In the genomic region with DNA sequence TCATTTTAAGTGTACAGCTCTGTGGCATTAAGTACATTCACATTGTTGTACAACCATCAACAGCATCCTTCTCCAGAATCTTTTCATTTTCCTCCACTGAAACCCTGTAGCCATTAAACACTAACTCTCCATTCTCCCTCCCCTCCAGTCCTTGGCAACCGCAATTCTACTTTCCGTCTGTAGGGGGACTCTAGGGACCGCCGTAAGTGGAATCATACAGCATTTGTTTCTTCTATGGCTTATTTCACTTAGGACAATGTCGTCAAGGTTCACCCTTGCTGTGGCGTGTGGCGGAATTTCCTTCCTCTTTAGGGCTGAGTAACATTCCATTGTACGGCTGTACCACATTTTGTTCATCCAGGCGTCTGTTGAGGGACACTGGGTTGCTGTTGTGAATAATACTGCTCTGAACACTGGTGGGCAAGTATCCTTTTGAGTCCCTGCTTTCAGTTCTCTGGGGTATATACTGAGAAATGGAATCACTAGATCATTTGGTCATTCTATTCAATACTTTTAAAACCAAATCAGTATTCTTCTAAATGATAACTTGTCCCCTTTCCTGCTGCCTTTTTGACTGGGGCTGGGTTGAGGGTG, we compare ENCODE assay signal across 9 cellular contexts. TPM values are rescaled to one million over a fixed set of nuclear protein-coding genes. Genes with fewer than 3 reads are reported as not detected.
DNase-seq lines count a peak whose midpoint lies in the region; ATAC-seq lines count a peak whose summit lies in the region.
"Had no signal": no experiment of that assay in that cellular context is flagged by ENCODE, and none has a peak within 500 bp of the region (broad histone marks: within the 10 kb centered on the region; RNA-seq: fewer than 3 reads in every experiment).

No MANE protein-coding gene starts in this region.

- no peaks in the 10 kb centered on the region for H3K4me1 Mint-ChIP-seq in activated CD4-positive, alpha-beta memory T cell treated with anti-CD3 and anti-CD28 coated beads for 36 hours (ENCODE audit: low read depth)

- POLR2A ChIA-PET in activated CD4-positive, alpha-beta memory T cell treated with anti-CD3 and anti-CD28 coated beads for 36 hours (lab: Charles Lee): no interaction called here

- intact Hi-C loops in activated CD4-positive, alpha-beta memory T cell treated with anti-CD3 and anti-CD28 coated beads for 36 hours (cut with micrococcal nuclease): no loop called here

- ATAC-seq in HG03432 (IDR thresholded peaks at IDR 0.05; ENCODE audit: unreplicated experiment): no peak
- no peak for ATAC-seq in GM18861 (IDR thresholded peaks at IDR 0.05; ENCODE audit: unreplicated experiment)

- no peak overlapping the region for H3K27ac Mint-ChIP-seq in activated CD4-positive, alpha-beta memory T cell treated with anti-CD3 and anti-CD28 coated beads for 36 hours
- H3K27ac Mint-ChIP-seq: dendritic cell treated with granulocyte-macrophage colony-stimulating factor and Interleukin-4, amounts not matched to agents 40 ng/mL and 50 ng/mL, for 4 days had no signal

- no peaks in the 10 kb centered on the region for H3K27me3 Mint-ChIP-seq in activated CD4-positive, alpha-beta memory T cell treated with anti-CD3 and anti-CD28 coated beads for 36 hours
- H3K27me3 Mint-ChIP-seq: dendritic cell treated with granulocyte-macrophage colony-stimulating factor and Interleukin-4, amounts not matched to agents 40 ng/mL and 50 ng/mL, for 4 days had no signal

- H3K9me3 Mint-ChIP-seq in activated CD4-positive, alpha-beta memory T cell treated with anti-CD3 and anti-CD28 coated beads for 36 hours: no peaks in the 10 kb centered on the region
- H3K9me3 Mint-ChIP-seq: dendritic cell treated with granulocyte-macrophage colony-stimulating factor and Interleukin-4, amounts not matched to agents 40 ng/mL and 50 ng/mL, for 4 days had no signal

- CTCF ChIA-PET in activated CD4-positive, alpha-beta memory T cell treated with anti-CD3 and anti-CD28 coated beads for 36 hours (lab: Charles Lee): interaction anchor here (1.1 to 1.6 kb wide), 2 partner anchors 8 to 266 kb away, joined by 3 to 4 read pairs; no protein-coding TSS in a partner anchor

- no peak overlapping the region for H3K4me3 Mint-ChIP-seq in activated CD4-positive, alpha-beta memory T cell treated with anti-CD3 and anti-CD28 coated beads for 36 hours
- H3K4me3 Mint-ChIP-seq: dendritic cell treated with granulocyte-macrophage colony-stimulating factor and Interleukin-4, amounts not matched to agents 40 ng/mL and 50 ng/mL, for 4 days had no signal

- DNase-seq in NCI-H2227 (lab: John Stamatoyannopoulos, UW; ENCODE audit: unreplicated experiment): peak; percentile 46
- DNase-seq in NCI-H2227 treated with DMSO at 0.1 percent for 48 hours (lab: John Stamatoyannopoulos, UW): no peak
- DNase-seq in NCI-H2029 treated with DMSO at 0.1 percent for 48 hours (lab: John Stamatoyannopoulos, UW): peak; percentile 30
- DNase-seq in activated CD4-positive, alpha-beta memory T cell treated with anti-CD3 and anti-CD28 coated beads for 36 hours: peak; percentile 56
- DNase-seq in fibroblast of gingiva (ENCODE audit: low read depth): peak; percentile 38
- DNase-seq in stimulated activated CD4-positive, alpha-beta T cell treated with anti-CD3 and anti-CD28 coated beads, Interleukin-12 subunit alpha, Interleukin-12 subunit beta, amount 100 ng/mL, for 48 hours (ENCODE audit: low read depth in 2 of 3, low spot score in 1 of 3): peak; percentile 17 to 52 (median 21)

- peaks cover 2% of the 10 kb centered on the region for H3K36me3 Mint-ChIP-seq in activated CD4-positive, alpha-beta memory T cell treated with anti-CD3 and anti-CD28 coated beads for 36 hours

RNA-seq across cellular contexts. Expression of a gene that starts 50.7 kb away (rescaled TPM):
- total RNA-seq in activated CD4-positive, alpha-beta memory T cell treated with anti-CD3 and anti-CD28 coated beads for 36 hours: not detected
